ENCODE assay signal across 17 cellular contexts in the genomic region with DNA sequence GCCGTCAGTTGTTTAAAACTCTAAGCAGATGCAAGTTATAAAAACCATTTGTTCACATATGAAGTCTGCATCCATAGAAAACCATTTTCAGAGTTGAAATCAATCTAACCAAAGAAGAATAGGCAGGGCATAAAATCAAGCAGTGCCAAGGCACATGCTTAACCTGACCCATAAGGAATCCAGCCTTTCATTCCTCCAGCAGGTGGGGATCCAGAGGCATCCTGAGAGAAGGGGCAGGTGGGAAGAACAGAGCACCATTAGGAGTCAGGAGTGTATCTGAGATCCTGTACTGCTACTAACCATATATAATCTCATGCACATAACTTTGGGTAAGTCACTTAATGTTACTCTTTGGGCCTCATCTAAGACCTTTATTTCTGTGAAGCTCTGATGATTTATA. TPM values are rescaled to one million over a fixed set of nuclear protein-coding genes. Genes with fewer than 3 reads are reported as not detected.
DNase-seq lines count a peak whose midpoint lies in the region; ATAC-seq and TF ChIP-seq lines count a peak whose summit lies in the region.
"Had no signal": no experiment of that assay in that cellular context is flagged by ENCODE, and none has a peak within 500 bp of the region (broad histone marks: within the 10 kb centered on the region; RNA-seq: fewer than 3 reads in every experiment).

No MANE protein-coding gene starts in this region.

- H3K79me2 ChIP-seq in H9 (ENCODE audit: insufficient read depth, low read length): no peaks in the 10 kb centered on the region

- DNase-seq in Caco-2: peak in 1 of 2 experiments; percentile 17
- DNase-seq in H9: no peak
- peak; percentile 30 for DNase-seq in iPS-NIHi11 (ENCODE audit: low spot score)
- DNase-seq in heart right ventricle: no peak
- no peak for DNase-seq in globus pallidus (ENCODE audit: low spot score)
- no peak for DNase-seq in stomach
- DNase-seq: DMS153, EL, KBM-7, NCI-H1092, NCI-H510A treated with DMSO at 0.1 percent for 48 hours, SK-N-SH, T-helper 1 cell had no signal

- no peak overlapping the region for H2AFZ ChIP-seq in H9 (ENCODE audit: low read length)

- no peak for ATAC-seq in heart right ventricle
- ATAC-seq: Right ventricle myocardium inferior had no signal

- peak; percentile 12 to 14 for TF ChIP-seq CTCF in Caco-2 (IDR thresholded peaks at IDR 0.05; ENCODE audit: insufficient read depth in 1 of 2, low read depth in 1 of 2, low read length in 1 of 2, severe bottlenecking in 1 of 2, unreplicated experiment in 1 of 2)
- peak; percentile 58 for TF ChIP-seq CTCF in H9 (conservative IDR thresholded peaks at IDR 0.05)
- peak; percentile 34 for TF ChIP-seq CTCF in VCaP (conservative IDR thresholded peaks at IDR 0.05)
- TF ChIP-seq CTCF in heart right ventricle (IDR thresholded peaks at IDR 0.05): no peak
- TF ChIP-seq CTCF in stomach (IDR thresholded peaks at IDR 0.05): no peak

- H4K20me1 ChIP-seq in H9 (ENCODE audit: control insufficient read depth, insufficient read depth, insufficient read length): no peaks in the 10 kb centered on the region
- H4K20me1 ChIP-seq: BLaER1 treated with 17β-estradiol and CSF1 and Interleukin-3, amounts not matched to agents 10 nM and 100 nM had no signal

- no peaks in the 10 kb centered on the region for H3K79me1 ChIP-seq in H9 (ENCODE audit: insufficient read depth, low read depth, low read length, poor library complexity, severe bottlenecking)

- H3K4me3 ChIP-seq in Caco-2 (ENCODE audit: low read depth, low read length) (no peak overlapping the region), heart right ventricle (no peak overlapping the region), stomach (no peak overlapping the region)
- H3K4me3 ChIP-seq: BLaER1 treated with 17β-estradiol and CSF1 and Interleukin-3, amounts not matched to agents 10 nM and 100 nM; HAP-1 had no signal

- no CpG with 5 or more reads among the region's 1 CpG for WGBS in H9 (ENCODE audit: extremely low coverage, insufficient read length, low lambda C conversion rate)
- WGBS in heart right ventricle, 2 donors: 88 to 97% methylated on average over 1 of the region's 1 CpG
- WGBS in stomach, 5 donors: 79 to 88% (median 80%) methylated on average over 1 of the region's 1 CpG

- no peak for TF ChIP-seq POLR2A in stomach (IDR thresholded peaks at IDR 0.05)

- H3K4me3 Mint-ChIP-seq in Caco-2 (ENCODE audit: unreplicated experiment) (no peak overlapping the region), H9 (no peak overlapping the region)

- no peaks in the 10 kb centered on the region for H3K4me1 ChIP-seq in Caco-2
- no peaks in the 10 kb centered on the region for H3K4me1 ChIP-seq in H9 (ENCODE audit: insufficient read depth, low read length)
- H3K4me1 ChIP-seq in heart right ventricle: no peaks in the 10 kb centered on the region
- peaks cover 0 to 9% (median 0%) of the 10 kb centered on the region in 4 donors for H3K4me1 ChIP-seq in stomach
- H3K4me1 ChIP-seq: HAP-1 had no signal

- no peak for TF ChIP-seq EP300 in stomach (IDR thresholded peaks at IDR 0.05)

- no peak overlapping the region for H4K5ac ChIP-seq in H9 (ENCODE audit: insufficient read length, low read depth, low read length)

- H3K27ac Mint-ChIP-seq in Caco-2 (ENCODE audit: unreplicated experiment) (no peak overlapping the region), H9 (no peak overlapping the region)

- H4K8ac ChIP-seq in H9 (replicated peaks; ENCODE audit: insufficient read length, low read depth, low read length): no peak overlapping the region

- H3T11ph ChIP-seq in H9 (ENCODE audit: low read length): no peak overlapping the region

- no peak overlapping the region for H4K91ac ChIP-seq in H9 (ENCODE audit: insufficient read length, low read depth, low read length)

- no TSS peak for BruUV-seq in Caco-2 (replicated peaks; lab: Mats Ljungman, UMichigan)

- no peaks in the 10 kb centered on the region for H3K27me3 Mint-ChIP-seq in Caco-2 (ENCODE audit: insufficient read depth, unreplicated experiment)
- peaks cover 9% of the 10 kb centered on the region for H3K27me3 Mint-ChIP-seq in H9 (ENCODE audit: low read depth)

- no peak overlapping the region for H2BK12ac ChIP-seq in H9 (ENCODE audit: insufficient read length, low read depth, low read length)

- H3K4me2 ChIP-seq in H9 (ENCODE audit: insufficient read depth, insufficient read length, low read length): no peak overlapping the region
- H3K4me2 ChIP-seq: BLaER1 treated with 17β-estradiol and CSF1 and Interleukin-3, amounts not matched to agents 10 nM and 100 nM; SK-N-SH had no signal

- POLR2A ChIA-PET in Caco-2 (lab: Charles Lee): no interaction called here

- H3K9me3 ChIP-seq in Caco-2 (no peaks in the 10 kb centered on the region), H9 (ENCODE audit: control insufficient read depth, low read depth, low read length) (no peaks in the 10 kb centered on the region), heart right ventricle (no peaks in the 10 kb centered on the region), stomach (no peaks in the 10 kb centered on the region)
- H3K9me3 ChIP-seq: BLaER1 treated with 17β-estradiol and CSF1 and Interleukin-3, amounts not matched to agents 10 nM and 100 nM; HAP-1; SK-N-SH had no signal

- H3K9ac ChIP-seq in H9 (ENCODE audit: extremely low read depth, insufficient read length, low read length): no peak overlapping the region
- H3K9ac ChIP-seq: BLaER1 treated with 17β-estradiol and CSF1 and Interleukin-3, amounts not matched to agents 10 nM and 100 nM; SK-N-SH had no signal

- intact Hi-C loops in Caco-2 (cut with micrococcal nuclease; ENCODE audit: unreplicated experiment): no loop called here
- intact Hi-C loops in heart right ventricle (cut with DNase I): no loop called here
- intact Hi-C loops in stomach (cut with DNase I; ENCODE audit: low total_unique reads): no loop called here

- no peak overlapping the region for H2BK15ac ChIP-seq in H9 (ENCODE audit: low read depth, low read length)

- H3K9me3 Mint-ChIP-seq in Caco-2 (ENCODE audit: unreplicated experiment) (no peaks in the 10 kb centered on the region), H9 (no peaks in the 10 kb centered on the region)

- no peak overlapping the region for H3K23ac ChIP-seq in H9 (ENCODE audit: insufficient read length, low read depth, low read length)

- H2BK5ac ChIP-seq in H9 (ENCODE audit: insufficient read length, low read length): no peak overlapping the region

- H3K4me1 Mint-ChIP-seq in Caco-2 (ENCODE audit: low read depth, unreplicated experiment) (no peaks in the 10 kb centered on the region), H9 (no peaks in the 10 kb centered on the region)

- CTCF ChIA-PET in Caco-2 (lab: Charles Lee): interaction anchor here (1.1 kb wide), 1 partner anchor 11 kb away, joined by 3 read pairs; no protein-coding TSS in a partner anchor

- H3K36me3 Mint-ChIP-seq in Caco-2 (ENCODE audit: insufficient read depth, unreplicated experiment) (no peaks in the 10 kb centered on the region), H9 (ENCODE audit: insufficient read depth in 1 of 3, low read depth in 3 of 3) (no peaks in the 10 kb centered on the region)

- H3K27ac ChIP-seq in H9 (ENCODE audit: insufficient read length, low read depth, low read length): no peak overlapping the region
- H3K27ac ChIP-seq in VCaP: no peak overlapping the region
- no peak overlapping the region for H3K27ac ChIP-seq in heart right ventricle
- no peak overlapping the region for H3K27ac ChIP-seq in stomach
- H3K27ac ChIP-seq: BLaER1 treated with 17β-estradiol and CSF1 and Interleukin-3, amounts not matched to agents 10 nM and 100 nM had no signal

- H2AK5ac ChIP-seq in H9 (ENCODE audit: insufficient read length, low read length): no peak overlapping the region

- H3K56ac ChIP-seq in H9 (ENCODE audit: insufficient read length, low read depth, low read length): no peak overlapping the region

- H3K23me2 ChIP-seq in H9 (ENCODE audit: insufficient read length, low read depth, low read length, poor library complexity, severe bottlenecking): no peaks in the 10 kb centered on the region

- no peaks in the 10 kb centered on the region for H3K27me3 ChIP-seq in Caco-2 (replicated peaks; ENCODE audit: control insufficient read depth, insufficient read depth, low read length)
- no peaks in the 10 kb centered on the region for H3K27me3 ChIP-seq in H9 (ENCODE audit: insufficient read depth, low read length)
- H3K27me3 ChIP-seq in heart right ventricle: no peaks in the 10 kb centered on the region
- no peaks in the 10 kb centered on the region for H3K27me3 ChIP-seq in stomach
- H3K27me3 ChIP-seq: BLaER1 treated with 17β-estradiol and CSF1 and Interleukin-3, amounts not matched to agents 10 nM and 100 nM had no signal

- no peak overlapping the region for H3K4ac ChIP-seq in H9 (ENCODE audit: low read depth, low read length)

- no peak overlapping the region for H3K14ac ChIP-seq in H9 (ENCODE audit: insufficient read depth, low read length)

- no peak overlapping the region for H3K18ac ChIP-seq in H9 (ENCODE audit: insufficient read length, low read depth, low read length)

- no peak overlapping the region for H2BK20ac ChIP-seq in H9 (ENCODE audit: low read depth, low read length, poor library complexity, severe bottlenecking)

- H2BK120ac ChIP-seq in H9 (ENCODE audit: low read depth, low read length, poor library complexity, severe bottlenecking): no peak overlapping the region

- no peaks in the 10 kb centered on the region for H3K36me3 ChIP-seq in Caco-2 (ENCODE audit: control insufficient read depth, insufficient read depth, low read length)
- no peaks in the 10 kb centered on the region for H3K36me3 ChIP-seq in heart right ventricle
- H3K36me3 ChIP-seq in stomach: no peaks in the 10 kb centered on the region
- H3K36me3 ChIP-seq: BLaER1 treated with 17β-estradiol and CSF1 and Interleukin-3, amounts not matched to agents 10 nM and 100 nM; HAP-1 had no signal

RNA-seq across cellular contexts. Expression of gene FOXO3, which starts 29.4 kb away (rescaled TPM):
- 34.3 and 34.5 TPM in 2 replicates for total RNA-seq in Caco-2 (2022)
- 21.7 and 22.1 TPM in 2 replicates for total RNA-seq in H9 (2021)
- 10 to 100 TPM; 29.4 to 52.6 (median 37.7) TPM for total RNA-seq in heart right ventricle
- polyA plus RNA-seq in heart right ventricle: 10 to 100 TPM; 16.8 to 19.3 TPM
- 10 to 100 TPM; 33.3 to 89.8 (median 78.6) TPM for total RNA-seq in stomach
- 10 to 100 TPM; 13.0 to 21.2 (median 14.4) TPM for polyA plus RNA-seq in stomach

Comparison
In these comparisons a context has a peak if more than half of its experiments do, and no peak if none do; other contexts are left out.
1. CTCF ChIP-seq: peak in Caco-2 (2 of 2), H9 (single experiment) and VCaP (single experiment); none in heart right ventricle (0 of 9) and stomach (0 of 7).